ENCODE assay signal across 9 cellular contexts in the genomic region with DNA sequence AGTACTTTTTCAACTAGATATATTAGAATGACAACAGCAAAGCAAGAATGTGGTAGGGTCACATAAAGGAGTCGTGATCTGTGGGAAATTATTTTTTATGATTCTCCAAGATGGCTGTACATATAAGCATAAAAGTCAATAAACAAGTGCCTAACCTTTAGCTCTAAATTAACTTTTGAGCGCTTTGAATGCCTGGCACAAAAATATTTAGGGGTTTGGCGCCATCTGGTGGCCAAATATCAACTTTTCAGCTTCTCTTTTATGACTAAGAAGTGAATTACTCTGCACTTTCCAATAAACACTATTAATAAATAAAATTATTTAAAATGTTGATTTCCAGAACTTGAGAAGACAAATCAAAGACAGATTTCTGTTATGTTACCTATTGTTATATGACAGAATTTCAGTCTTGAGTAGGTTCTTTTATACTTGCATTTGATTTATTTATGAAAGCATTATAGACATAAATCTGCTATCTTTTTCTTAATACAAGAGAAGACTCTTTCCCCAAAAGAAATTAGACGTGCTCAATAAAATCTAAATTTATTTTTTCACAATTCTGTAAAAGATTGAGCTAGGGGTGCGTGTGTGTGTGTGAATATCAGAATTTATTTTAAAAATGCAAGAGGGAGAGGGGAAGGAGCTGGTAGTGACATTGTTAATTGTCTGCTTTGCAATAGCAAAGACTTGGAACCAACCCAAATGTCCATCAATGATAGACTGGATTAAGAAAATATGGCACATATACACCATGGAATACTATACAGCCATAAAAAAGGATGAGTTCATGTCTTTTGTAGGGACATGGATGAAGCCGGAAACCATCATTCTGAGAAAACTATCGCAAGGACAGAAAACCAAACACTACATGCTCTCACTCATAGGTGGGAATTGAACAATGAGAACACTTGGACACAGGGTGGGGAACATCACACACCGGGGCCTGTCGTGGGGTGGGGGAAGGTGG. TPM values are rescaled to one million over a fixed set of nuclear protein-coding genes. Genes with fewer than 3 reads are reported as not detected.
DNase-seq lines count a peak whose midpoint lies in the region; ATAC-seq lines count a peak whose summit lies in the region.
"Had no signal": no experiment of that assay in that cellular context is flagged by ENCODE, and none has a peak within 500 bp of the region (broad histone marks: within the 10 kb centered on the region; RNA-seq: fewer than 3 reads in every experiment).

No MANE protein-coding gene starts in this region.

- H2BK5ac ChIP-seq in mesendoderm (ENCODE audit: low read length), result no peak overlapping the region

- no peaks in the 10 kb centered on the region for H3K9me3 Mint-ChIP-seq in activated CD4-positive, alpha-beta T cell treated with anti-CD3 and anti-CD28 coated beads, Interleukin-2, amount 10 ng/mL, durations not matched to agents 7 days and 5 days
- H3K9me3 Mint-ChIP-seq: dendritic cell treated with granulocyte-macrophage colony-stimulating factor and Interleukin-4, amounts not matched to agents 40 ng/mL and 50 ng/mL, for 4 days had no signal

- no peak overlapping the region for H3K4me2 ChIP-seq in mesendoderm (ENCODE audit: low read length)

- no peaks in the 10 kb centered on the region for H3K4me1 ChIP-seq in mesendoderm (ENCODE audit: control insufficient read depth, low read depth, low read length)

- no peak overlapping the region for H3K23ac ChIP-seq in mesendoderm (ENCODE audit: low read length)

- H3K27me3 Mint-ChIP-seq in activated CD4-positive, alpha-beta T cell treated with anti-CD3 and anti-CD28 coated beads, Interleukin-2, amount 10 ng/mL, durations not matched to agents 7 days and 5 days, result peaks cover 2% of the 10 kb centered on the region
- H3K27me3 Mint-ChIP-seq: dendritic cell treated with granulocyte-macrophage colony-stimulating factor and Interleukin-4, amounts not matched to agents 40 ng/mL and 50 ng/mL, for 4 days had no signal

- H2BK120ac ChIP-seq in mesendoderm (ENCODE audit: low read depth, low read length), result no peak overlapping the region

- H2AK5ac ChIP-seq in mesendoderm (ENCODE audit: low read length), result no peak overlapping the region

- peak; percentile 57 for ATAC-seq in HG02759 (IDR thresholded peaks at IDR 0.05; ENCODE audit: unreplicated experiment)

- H2BK15ac ChIP-seq in mesendoderm (replicated peaks; ENCODE audit: low read depth), result no peak overlapping the region

- H3K4me1 Mint-ChIP-seq in activated CD4-positive, alpha-beta T cell treated with anti-CD3 and anti-CD28 coated beads, Interleukin-2, amount 10 ng/mL, durations not matched to agents 7 days and 5 days, result peaks cover 3% of the 10 kb centered on the region

- peak; percentile 64 for DNase-seq in EL
- DNase-seq in NCI-H69 (lab: John Stamatoyannopoulos, UW), result peak; percentile 74
- peak; percentile 76 for DNase-seq in activated CD4-positive, alpha-beta T cell treated with anti-CD3 and anti-CD28 coated beads, Interleukin-2, amount 10 ng/mL, durations not matched to agents 7 days and 5 days
- DNase-seq in dermis blood vessel endothelial cell, result peak; percentile 78
- peak; percentile 58 for DNase-seq in mesendoderm
- DNase-seq in stimulated activated CD8-positive, alpha-beta memory T cell treated with anti-CD3 and anti-CD28 coated beads, Interleukin-2, amount 100 ng/mL, for 48 hours (ENCODE audit: low read depth in 2 of 2), result peak; percentile 34 to 42
- no peak for DNase-seq in HuH-7 (ENCODE audit: low spot score)

- no peak overlapping the region for H3K4me3 Mint-ChIP-seq in activated CD4-positive, alpha-beta T cell treated with anti-CD3 and anti-CD28 coated beads, Interleukin-2, amount 10 ng/mL, durations not matched to agents 7 days and 5 days
- H3K4me3 Mint-ChIP-seq: dendritic cell treated with granulocyte-macrophage colony-stimulating factor and Interleukin-4, amounts not matched to agents 40 ng/mL and 50 ng/mL, for 4 days had no signal

- H4K8ac ChIP-seq in mesendoderm (ENCODE audit: low read depth, low read length), result no peak overlapping the region

- POLR2A ChIA-PET in activated CD4-positive, alpha-beta T cell treated with anti-CD3 and anti-CD28 coated beads, Interleukin-2, amount 10 ng/mL, durations not matched to agents 7 days and 5 days (lab: Charles Lee), result no interaction called here

- no CpG with 5 or more reads among the region's 9 CpGs for WGBS in mesendoderm (ENCODE audit: extremely low coverage, insufficient coverage, low lambda C conversion rate)

- H3K18ac ChIP-seq in mesendoderm (ENCODE audit: low read length), result no peak overlapping the region

- no peaks in the 10 kb centered on the region for H3K27me3 ChIP-seq in mesendoderm (ENCODE audit: insufficient read depth, low read length, poor library complexity)

- CTCF ChIA-PET in activated CD4-positive, alpha-beta T cell treated with anti-CD3 and anti-CD28 coated beads, Interleukin-2, amount 10 ng/mL, durations not matched to agents 7 days and 5 days (lab: Charles Lee), result interaction anchor here (0.6 to 2.4 kb wide), 11 partner anchors 9 to 560 kb away, joined by 3 to 23 read pairs (median 3); a partner anchor contains a TSS

- no peak overlapping the region for H3K56ac ChIP-seq in mesendoderm (ENCODE audit: low read length)

- no peak overlapping the region for H3K4ac ChIP-seq in mesendoderm (ENCODE audit: low read depth, low read length)

- H4K5ac ChIP-seq in mesendoderm (ENCODE audit: low read length), result no peak overlapping the region

- no peak overlapping the region for H3K9ac ChIP-seq in mesendoderm (ENCODE audit: low read length)

- H3K4me3 ChIP-seq in mesendoderm (ENCODE audit: low read length), result no peak overlapping the region

- H3K27ac ChIP-seq in mesendoderm (ENCODE audit: low read depth, low read length), result no peak overlapping the region

- H3K79me1 ChIP-seq in mesendoderm (ENCODE audit: low read length), result no peaks in the 10 kb centered on the region

- no peaks in the 10 kb centered on the region for H3K36me3 Mint-ChIP-seq in activated CD4-positive, alpha-beta T cell treated with anti-CD3 and anti-CD28 coated beads, Interleukin-2, amount 10 ng/mL, durations not matched to agents 7 days and 5 days (ENCODE audit: low read depth)

- H3K79me2 ChIP-seq in mesendoderm (ENCODE audit: control insufficient read depth, insufficient read depth, low read length), result no peaks in the 10 kb centered on the region

- no peaks in the 10 kb centered on the region for H3K36me3 ChIP-seq in mesendoderm (ENCODE audit: control insufficient read depth, insufficient read depth, low read length)

- no peak overlapping the region for H3K27ac Mint-ChIP-seq in activated CD4-positive, alpha-beta T cell treated with anti-CD3 and anti-CD28 coated beads, Interleukin-2, amount 10 ng/mL, durations not matched to agents 7 days and 5 days
- H3K27ac Mint-ChIP-seq: dendritic cell treated with granulocyte-macrophage colony-stimulating factor and Interleukin-4, amounts not matched to agents 40 ng/mL and 50 ng/mL, for 4 days had no signal

RNA-seq across cellular contexts. Expression of a gene that starts 36.7 kb away (rescaled TPM):
- 10 to 100 TPM; 34.1 to 35.0 TPM for total RNA-seq in activated CD4-positive, alpha-beta T cell treated with anti-CD3 and anti-CD28 coated beads, Interleukin-2, amount 10 ng/mL, durations not matched to agents 7 days and 5 days
- 81.0 and 94.4 TPM in 2 replicates for total RNA-seq in dermis blood vessel endothelial cell
- polyA plus RNA-seq in mesendoderm (2013, experiment 1 of 2), result 3.7 TPM
- polyA plus RNA-seq in mesendoderm (2013, experiment 2 of 2), result 3.6 TPM
